In the genomic region with DNA sequence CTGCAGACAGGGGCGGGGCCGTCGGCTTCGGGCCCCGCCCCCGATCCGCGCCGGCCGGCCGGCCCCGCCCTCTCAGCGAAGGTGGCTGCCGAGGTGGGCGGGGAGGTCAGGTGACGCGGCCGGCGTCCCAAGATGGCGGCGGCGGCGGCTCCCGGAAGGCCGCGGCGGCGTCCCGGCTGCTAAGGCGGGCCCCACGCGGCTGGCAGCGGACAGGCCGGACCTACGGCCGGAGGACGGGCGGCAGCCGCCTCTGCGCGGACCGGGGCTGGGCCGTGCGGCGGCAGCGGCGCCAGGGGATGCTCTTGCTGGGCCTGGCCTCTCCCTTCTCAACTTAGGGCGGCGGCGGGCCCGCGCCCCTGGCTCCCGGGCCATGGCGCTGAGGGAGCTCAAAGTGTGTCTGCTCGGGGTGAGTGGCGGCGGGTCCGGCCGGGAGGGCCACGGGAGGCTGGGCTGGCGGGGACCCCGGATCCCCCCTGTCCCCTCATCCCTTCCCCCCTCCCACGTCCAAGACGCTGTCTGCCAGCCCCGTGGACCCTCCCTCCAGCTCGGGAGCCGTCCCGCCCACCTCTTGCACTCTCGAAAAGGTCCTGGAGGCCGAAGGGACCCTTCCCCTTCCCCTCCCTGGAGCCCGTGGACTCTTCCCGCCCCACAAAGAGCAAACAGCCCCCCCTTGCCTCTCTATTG, we compare ENCODE assay signal across 8 cellular contexts. TPM values are rescaled to one million over a fixed set of nuclear protein-coding genes. Genes with fewer than 3 reads are reported as not detected.
DNase-seq lines count a peak whose midpoint lies in the region; ATAC-seq and TF ChIP-seq lines count a peak whose summit lies in the region.

A gene with protein sequence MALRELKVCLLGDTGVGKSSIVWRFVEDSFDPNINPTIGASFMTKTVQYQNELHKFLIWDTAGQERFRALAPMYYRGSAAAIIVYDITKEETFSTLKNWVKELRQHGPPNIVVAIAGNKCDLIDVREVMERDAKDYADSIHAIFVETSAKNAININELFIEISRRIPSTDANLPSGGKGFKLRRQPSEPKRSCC (plus strand): TSS at position 109 of the 684 bp plus-strand sequence. CDS start 262 bp downstream, at position 371.

- peak within 1 kb of the TSS; percentile 95 for H3K4me2 ChIP-seq in Loucy (ENCODE audit: low read depth, low read length, poor library complexity, severe bottlenecking)

- peak; percentile 78 for TF ChIP-seq POLR2A in prostate gland (IDR thresholded peaks at IDR 0.05)

- peaks cover 3% of the 10 kb centered on the region for H4K20me1 ChIP-seq in Loucy (ENCODE audit: insufficient read depth, low read length, poor library complexity, severe bottlenecking)

- H3K9ac ChIP-seq in Loucy (ENCODE audit: low read depth, low read length, poor library complexity, severe bottlenecking): peak within 1 kb of the TSS; percentile 83

- peak; percentile 82 for DNase-seq in GM06990 (ENCODE audit: extremely low read depth, insufficient read length)
- DNase-seq in GOT3 (lab: John Stamatoyannopoulos, UW): peak; percentile 53
- peak; percentile 63 for DNase-seq in amniotic epithelial cell (ENCODE audit: low read depth)
- peak; percentile 86 for DNase-seq in left ventricle myocardium inferior
- DNase-seq in prostate gland (ENCODE audit: low spot score): peak; percentile 78
- peak; percentile 92 for DNase-seq in upper lobe of right lung

- peak; percentile 95 for ATAC-seq in upper lobe of right lung

- H3K4me3 ChIP-seq in GM06990 (replicated peaks; ENCODE audit: low read depth, low read length): peak within 1 kb of the TSS; percentile 87
- H3K4me3 ChIP-seq in Loucy (ENCODE audit: low read length, poor library complexity, severe bottlenecking): peak within 1 kb of the TSS; percentile 85
- H3K4me3 ChIP-seq in left ventricle myocardium inferior: peak within 1 kb of the TSS; percentile 100
- peak within 1 kb of the TSS; percentile 98 for H3K4me3 ChIP-seq in prostate gland
- H3K4me3 ChIP-seq in upper lobe of right lung: peak within 1 kb of the TSS; percentile 98

- peak within 1 kb of the TSS; percentile 66 for H2AFZ ChIP-seq in Loucy (ENCODE audit: low read length)

- H3K27ac ChIP-seq in left ventricle myocardium inferior (replicated peaks) (peak within 1 kb of the TSS; percentile 92), prostate gland (peak within 1 kb of the TSS; percentile 73 to 82), upper lobe of right lung (peak within 1 kb of the TSS; percentile 90)

- H3K27me3 ChIP-seq in GM06990 (replicated peaks; ENCODE audit: control insufficient read depth, insufficient read depth, low read length) (no peaks in the 10 kb centered on the region), Loucy (ENCODE audit: insufficient read depth, low read length, poor library complexity, severe bottlenecking) (no peaks in the 10 kb centered on the region), left ventricle myocardium inferior (ENCODE audit: low read depth) (no peaks in the 10 kb centered on the region), prostate gland (replicated peaks; ENCODE audit: insufficient read depth) (no peaks in the 10 kb centered on the region), upper lobe of right lung (no peaks in the 10 kb centered on the region)

- WGBS in prostate gland: 2% methylated on average over 40 of the region's 72 CpGs

- peaks cover 7% of the 10 kb centered on the region for H3K36me3 ChIP-seq in GM06990 (ENCODE audit: control insufficient read depth, insufficient read depth, low read length)
- no peaks in the 10 kb centered on the region for H3K36me3 ChIP-seq in Loucy (ENCODE audit: insufficient read depth, low read length)
- peaks cover 27% of the 10 kb centered on the region for H3K36me3 ChIP-seq in left ventricle myocardium inferior
- H3K36me3 ChIP-seq in prostate gland: no peaks in the 10 kb centered on the region
- peaks cover 33% of the 10 kb centered on the region for H3K36me3 ChIP-seq in upper lobe of right lung

- H3K9me3 ChIP-seq in Loucy (ENCODE audit: insufficient read depth, low read depth, low read length) (no peaks in the 10 kb centered on the region), left ventricle myocardium inferior (replicated peaks) (no peaks in the 10 kb centered on the region), prostate gland (no peaks in the 10 kb centered on the region), upper lobe of right lung (no peaks in the 10 kb centered on the region)

- TF ChIP-seq CTCF in GM06990 (IDR thresholded peaks at IDR 0.05; ENCODE audit: insufficient read depth, low read length, poor library complexity, severe bottlenecking) (no peak), Loucy (conservative IDR thresholded peaks at IDR 0.05; ENCODE audit: low read length) (no peak), left ventricle myocardium inferior (IDR thresholded peaks at IDR 0.05; ENCODE audit: borderline replicate concordance) (no peak), prostate gland (IDR thresholded peaks at IDR 0.05) (peak in 1 of 4 experiments; percentile 9), upper lobe of right lung (IDR thresholded peaks at IDR 0.05) (no peak)

- peaks cover 34% of the 10 kb centered on the region for H3K79me2 ChIP-seq in Loucy (ENCODE audit: insufficient read depth, low read length)

- H3K4me1 ChIP-seq in Loucy (ENCODE audit: insufficient read depth, low read length, poor library complexity, severe bottlenecking) (peaks cover 42% of the 10 kb centered on the region), left ventricle myocardium inferior (peaks cover 37% of the 10 kb centered on the region), prostate gland (replicated peaks) (peaks cover 4% of the 10 kb centered on the region), upper lobe of right lung (peaks cover 43% of the 10 kb centered on the region)

- intact Hi-C loops in T-helper 1 cell treated with Interleukin-12 subunit alpha and Interleukin-12 subunit beta and Interleukin-4 antibody, amounts not matched to agents 30 ng/mL and 1 ng/mL, for 36 hours (cut with micrococcal nuclease): loop anchor here (1.0 to 10.0 kb wide), 14 partner anchors 37 to 1917 kb away; partner anchors contain the start of genes AURKA, CSTF1, CTSZ and RAE1
- intact Hi-C loops in left ventricle myocardium inferior (cut with micrococcal nuclease) (no loop called here), prostate gland (cut with DNase I) (loop anchor here (5.0 kb wide), 1 partner anchor 78 kb away; the partner anchor contains the start of gene VAPB), upper lobe of right lung (cut with DNase I) (no loop called here)

- peaks cover 13% of the 10 kb centered on the region for H3F3A ChIP-seq in Loucy (ENCODE audit: low read depth)

- H3K9me2 ChIP-seq in Loucy (replicated peaks; ENCODE audit: low read depth, low read length): no peaks in the 10 kb centered on the region

RNA-seq across cellular contexts. Expression of the gene that starts here (rescaled TPM):
- total RNA-seq in T-helper 1 cell treated with Interleukin-12 subunit alpha and Interleukin-12 subunit beta and Interleukin-4 antibody, amounts not matched to agents 30 ng/mL and 1 ng/mL, for 36 hours: 18.2 and 19.9 TPM in 2 replicates
- total RNA-seq in left ventricle myocardium inferior (6.6 TPM), prostate gland (10 to 100 TPM; 16.9 to 20.4 TPM), upper lobe of right lung (24.2 TPM)

Comparison
In these comparisons a context has a peak if more than half of its experiments do, and no peak if none do; other contexts are left out.
1. Peak in every context shown above with its lines: DNase-seq, ATAC-seq, H3K4me3 ChIP-seq and H3K27ac ChIP-seq.
2. intact Hi-C loops: an anchor here in T-helper 1 cell treated with Interleukin-12 subunit alpha and Interleukin-12 subunit beta and Interleukin-4 antibody, amounts not matched to agents 30 ng/mL and 1 ng/mL, for 36 hours (1.0 to 10.0 kb wide) and prostate gland (5.0 kb wide); none called in left ventricle myocardium inferior and upper lobe of right lung.